In genomic region chr10:32190890-32191491, GRCh38 we compare ENCODE assay signal across 7 cellular contexts.
DNase-seq lines count a peak whose midpoint lies in the region; ATAC-seq and TF ChIP-seq lines count a peak whose summit lies in the region.

No MANE protein-coding gene starts in this region.

- peak; percentile 83 for ATAC-seq in GM21529 (IDR thresholded peaks at IDR 0.05; ENCODE audit: unreplicated experiment)
- ATAC-seq in lower lobe of right lung: peak in 1 of 2 donors; percentile 55

- in situ Hi-C loops in brain microvascular endothelial cell (cut with HindIII; ENCODE audit: low pct_ligation_motif_present, low sequenced_read_pairs): no loop called here

- no peaks in the 10 kb centered on the region for H3K9me3 ChIP-seq in lower lobe of right lung

- no peaks in the 10 kb centered on the region for H3K4me1 ChIP-seq in lower lobe of right lung

- H3K27ac ChIP-seq in brain microvascular endothelial cell: no peak overlapping the region
- H3K27ac ChIP-seq in lower lobe of right lung: no peak overlapping the region

- intact Hi-C loops in lower lobe of right lung (cut with DNase I): no loop called here

- H3K4me3 ChIP-seq in GM06990 (replicated peaks; ENCODE audit: low read depth, low read length): no peak overlapping the region
- H3K4me3 ChIP-seq in brain microvascular endothelial cell (ENCODE audit: low read depth, low read length): no peak overlapping the region
- H3K4me3 ChIP-seq in lower lobe of right lung: no peak overlapping the region

- DNase-seq in GM06990 (ENCODE audit: extremely low read depth, insufficient read length) (peak; percentile 31), NCI-H146 treated with DMSO at 0.1 percent for 48 hours (lab: John Stamatoyannopoulos, UW; ENCODE audit: unreplicated experiment) (peak; percentile 30), brain microvascular endothelial cell (no peak), lower lobe of right lung (no peak), islet precursor cell (no peak)
- DNase-seq in effector CD8-positive, alpha-beta T cell (lab: John Stamatoyannopoulos, UW): no peak

- TF ChIP-seq CTCF in GM06990 (IDR thresholded peaks at IDR 0.05; ENCODE audit: insufficient read depth, low read length, poor library complexity, severe bottlenecking) (peak; percentile 61), brain microvascular endothelial cell (IDR thresholded peaks at IDR 0.05; ENCODE audit: low read depth, low read length, missing control alignments) (peak; percentile 47), lower lobe of right lung (IDR thresholded peaks at IDR 0.05) (peak; percentile 78)

- no peaks in the 10 kb centered on the region for H3K27me3 ChIP-seq in GM06990 (replicated peaks; ENCODE audit: control insufficient read depth, insufficient read depth, low read length)
- H3K27me3 ChIP-seq in brain microvascular endothelial cell (replicated peaks): no peaks in the 10 kb centered on the region
- no peaks in the 10 kb centered on the region for H3K27me3 ChIP-seq in lower lobe of right lung (ENCODE audit: low read depth)

- H3K36me3 ChIP-seq in GM06990 (ENCODE audit: control insufficient read depth, insufficient read depth, low read length) (no peaks in the 10 kb centered on the region), brain microvascular endothelial cell (replicated peaks) (no peaks in the 10 kb centered on the region), lower lobe of right lung (no peaks in the 10 kb centered on the region)

Comparison
In these comparisons a context has a peak if more than half of its experiments do, and no peak if none do; other contexts are left out.
1. DNase-seq: peak in GM06990 (single experiment) and NCI-H146 treated with DMSO at 0.1 percent for 48 hours (single experiment); none in brain microvascular endothelial cell (single experiment), lower lobe of right lung (single experiment), effector CD8-positive, alpha-beta T cell (single experiment) and islet precursor cell (single experiment).
2. Peak in every context shown above with its lines, with median percentiles within 50 percentile points of each other: CTCF ChIP-seq.